In genomic region chr1:41823453-41823852, GRCh38 we compare ENCODE assay signal across 12 cellular contexts.
DNase-seq lines count a peak whose midpoint lies in the region; ATAC-seq and TF ChIP-seq lines count a peak whose summit lies in the region.
"Had no signal": no experiment of that assay in that cellular context is flagged by ENCODE, and none has a peak within 500 bp of the region (broad histone marks: within the 10 kb centered on the region; RNA-seq: fewer than 3 reads in every experiment).

No MANE protein-coding gene starts in this region.

- H3K36me3 ChIP-seq in colonic mucosa (no peaks in the 10 kb centered on the region), subcutaneous abdominal adipose tissue (ENCODE audit: control insufficient read depth in 5 of 5, insufficient read depth in 5 of 5, low read length in 5 of 5) (no peaks in the 10 kb centered on the region), aorta (ENCODE audit: control insufficient read depth in 1 of 2, insufficient read depth in 2 of 2, low read length in 1 of 2) (no peaks in the 10 kb centered on the region)
- H3K36me3 ChIP-seq: esophagus muscularis mucosa had no signal

- H3K27me3 ChIP-seq in colonic mucosa (no peaks in the 10 kb centered on the region), subcutaneous abdominal adipose tissue (ENCODE audit: control insufficient read depth in 5 of 5, insufficient read depth in 4 of 5, low read length in 5 of 5) (no peaks in the 10 kb centered on the region), aorta (ENCODE audit: control insufficient read depth in 1 of 2, insufficient read depth in 2 of 2, low read length in 1 of 2) (no peaks in the 10 kb centered on the region)
- H3K27me3 ChIP-seq: esophagus muscularis mucosa had no signal

- TF ChIP-seq CTCF in colonic mucosa (IDR thresholded peaks at IDR 0.05): no peak

- H3K4me3 ChIP-seq in colonic mucosa (no peak overlapping the region), subcutaneous abdominal adipose tissue (ENCODE audit: low read depth in 1 of 5, low read length in 5 of 5) (no peak overlapping the region), aorta (ENCODE audit: low read length in 2 of 2) (no peak overlapping the region)
- H3K4me3 ChIP-seq: esophagus muscularis mucosa had no signal

- intact Hi-C loops in colonic mucosa (cut with DNase I) (no loop called here), left colon (cut with DNase I, micrococcal nuclease) (no loop called here), aorta (cut with DNase I) (no loop called here)

- no peak overlapping the region for H3K9ac ChIP-seq in colonic mucosa (ENCODE audit: low read depth in 2 of 2, low read length in 2 of 2)
- peak overlapping the region in 1 of 5 donors; percentile 39 for H3K9ac ChIP-seq in subcutaneous abdominal adipose tissue (ENCODE audit: low read length in 5 of 5)

- peak; percentile 20 for DNase-seq in HK-2 (ENCODE audit: unreplicated experiment)
- no peak for DNase-seq in colonic mucosa
- DNase-seq in left colon: no peak
- no peak for DNase-seq in germinal center (ENCODE audit: low spot score)
- DNase-seq in aorta: no peak
- DNase-seq: DMS79, NCI-H1105 treated with DMSO at 0.1 percent for 48 hours, T-helper 9 cell had no signal

- ATAC-seq in left colon (peak; percentile 70), GM18907 (IDR thresholded peaks at IDR 0.05; ENCODE audit: unreplicated experiment) (no peak), HG02970 (IDR thresholded peaks at IDR 0.05; ENCODE audit: low FRiP score, unreplicated experiment) (no peak), aorta (ENCODE audit: low FRiP score) (no peak)

- H3K9me3 ChIP-seq in colonic mucosa (no peaks in the 10 kb centered on the region), subcutaneous abdominal adipose tissue (ENCODE audit: control insufficient read depth in 5 of 5, low read length in 5 of 5) (no peaks in the 10 kb centered on the region), aorta (ENCODE audit: control insufficient read depth, low read length) (no peaks in the 10 kb centered on the region)
- H3K9me3 ChIP-seq: esophagus muscularis mucosa had no signal

- peak overlapping the region; percentile 32 for H3K27ac ChIP-seq in colonic mucosa
- peak overlapping the region; percentile 84 for H3K27ac ChIP-seq in subcutaneous abdominal adipose tissue (ENCODE audit: low read depth, low read length)
- H3K27ac ChIP-seq in aorta (ENCODE audit: low read depth in 1 of 2, low read length in 2 of 2): peak overlapping the region in 1 of 2 donors; percentile 45
- H3K27ac ChIP-seq: esophagus muscularis mucosa had no signal

- H3K4me1 ChIP-seq in colonic mucosa: no peaks in the 10 kb centered on the region
- peaks cover 2 to 43% (median 40%) of the 10 kb centered on the region in 5 donors for H3K4me1 ChIP-seq in subcutaneous abdominal adipose tissue (ENCODE audit: control insufficient read depth in 5 of 5, insufficient read depth in 5 of 5, low read length in 5 of 5)
- peaks cover 0 to 6% of the 10 kb centered on the region in 2 donors for H3K4me1 ChIP-seq in aorta (ENCODE audit: control insufficient read depth in 1 of 2, insufficient read depth in 2 of 2, low read length in 2 of 2)

- WGBS in aorta, 2 donors: 9 to 16% methylated on average over 4 of the region's 4 CpGs
